ENCODE assay signal across 1 cellular context in the genomic region with DNA sequence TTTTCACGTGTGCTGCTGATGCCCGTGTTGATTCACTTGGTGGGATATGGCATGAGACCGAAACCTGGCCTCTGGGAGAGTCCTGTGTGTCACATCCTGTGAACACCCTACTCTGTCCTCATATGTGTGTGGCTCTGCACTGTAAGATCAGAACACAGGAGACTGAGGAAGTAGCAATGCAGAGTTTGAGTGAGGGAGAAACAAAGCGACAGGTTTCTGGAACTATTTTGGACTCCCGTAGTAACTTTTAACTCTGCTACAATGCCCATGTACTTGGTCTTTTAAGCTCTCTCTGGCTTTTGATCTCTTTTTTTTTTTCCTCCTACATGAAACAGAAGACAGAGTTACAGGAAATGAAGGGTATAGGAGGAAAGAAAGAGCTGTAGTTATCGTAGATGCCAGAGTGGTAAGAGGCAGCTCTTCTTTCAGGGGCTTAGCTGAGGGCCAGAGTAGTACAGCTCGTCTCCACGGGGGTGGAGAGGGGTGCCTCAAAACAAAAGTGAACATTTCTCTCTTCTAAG.
TF ChIP-seq lines count a peak whose summit lies in the region.

No MANE protein-coding gene starts in this region.

TF ChIP-seq in GM12878, 131 proteins besides CTCF, POLR2A, EP300 and RAD21 (continued from another document):
- TF ChIP-seq, protein P1, sequence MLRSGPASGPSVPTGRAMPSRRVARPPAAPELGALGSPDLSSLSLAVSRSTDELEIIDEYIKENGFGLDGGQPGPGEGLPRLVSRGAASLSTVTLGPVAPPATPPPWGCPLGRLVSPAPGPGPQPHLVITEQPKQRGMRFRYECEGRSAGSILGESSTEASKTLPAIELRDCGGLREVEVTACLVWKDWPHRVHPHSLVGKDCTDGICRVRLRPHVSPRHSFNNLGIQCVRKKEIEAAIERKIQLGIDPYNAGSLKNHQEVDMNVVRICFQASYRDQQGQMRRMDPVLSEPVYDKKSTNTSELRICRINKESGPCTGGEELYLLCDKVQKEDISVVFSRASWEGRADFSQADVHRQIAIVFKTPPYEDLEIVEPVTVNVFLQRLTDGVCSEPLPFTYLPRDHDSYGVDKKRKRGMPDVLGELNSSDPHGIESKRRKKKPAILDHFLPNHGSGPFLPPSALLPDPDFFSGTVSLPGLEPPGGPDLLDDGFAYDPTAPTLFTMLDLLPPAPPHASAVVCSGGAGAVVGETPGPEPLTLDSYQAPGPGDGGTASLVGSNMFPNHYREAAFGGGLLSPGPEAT (IDR thresholded peaks at IDR 0.05; ENCODE audit: low read depth), result 0 out of 2 replicates have a peak, but pooled peaks have one; percentile 30
- TF ChIP-seq GABPA (IDR thresholded peaks at IDR 0.05; ENCODE audit: low read depth) (0 out of 2 replicates have a peak, but pooled peaks have one; percentile 14), CREM (IDR thresholded peaks at IDR 0.05; ENCODE audit: low read depth) (peak; percentile 61; the same call in 1 of the 2 replicates), PKNOX1 (IDR thresholded peaks at IDR 0.05) (no peak), CBX5 (IDR thresholded peaks at IDR 0.05; ENCODE audit: low read depth) (0 out of 2 replicates have a peak, but pooled peaks have one; percentile 11), ZNF274 (IDR thresholded peaks at IDR 0.05; ENCODE audit: insufficient read depth, insufficient read length) (no peak), ESRRA (IDR thresholded peaks at IDR 0.05; ENCODE audit: low read length) (no peak), PAX8 (IDR thresholded peaks at IDR 0.05) (no peak), SPI1 (IDR thresholded peaks at IDR 0.05; ENCODE audit: borderline replicate concordance, insufficient read depth, low read depth, low read length) (peak; percentile 52; the same call in 1 of the 2 replicates), NKRF (conservative IDR thresholded peaks at IDR 0.05) (no peak), IKZF1 (conservative IDR thresholded peaks at IDR 0.05) (peak; percentile 28; the same call in 1 of the 2 replicates), POLR2AphosphoS2 (IDR thresholded peaks at IDR 0.05; ENCODE audit: low read depth, low read length) (no peak), ASH2L (IDR thresholded peaks at IDR 0.05; ENCODE audit: borderline replicate concordance, low read depth) (no peak), TAF1 (IDR thresholded peaks at IDR 0.05; ENCODE audit: borderline replicate concordance, low read depth, low read length) (0 out of 2 replicates have a peak, but pooled peaks have one; percentile 14), STAT3 (IDR thresholded peaks at IDR 0.05; ENCODE audit: low read depth, low read length) (no peak), EED (IDR thresholded peaks at IDR 0.05; ENCODE audit: low read depth) (peak; percentile 87), NFXL1 (IDR thresholded peaks at IDR 0.05; ENCODE audit: borderline replicate concordance) (no peak), BCL11A (IDR thresholded peaks at IDR 0.05; ENCODE audit: low read depth, low read length) (0 out of 2 replicates have a peak, but pooled peaks have one; percentile 18), RELA (IDR thresholded peaks at IDR 0.05; ENCODE audit: borderline replicate concordance, partially characterized antibody) (no peak), NRF1 (conservative IDR thresholded peaks at IDR 0.05; ENCODE audit: low read depth, low read length) (no peak), NBN (IDR thresholded peaks at IDR 0.05) (no peak), MEF2B (IDR thresholded peaks at IDR 0.05; ENCODE audit: partially characterized antibody, poor library complexity, severe bottlenecking) (peak; percentile 24), NR2F1 (conservative IDR thresholded peaks at IDR 0.05) (no peak), GATAD2B (conservative IDR thresholded peaks at IDR 0.05; ENCODE audit: low read depth) (no peak), IKZF2 (IDR thresholded peaks at IDR 0.05) (peak; percentile 72 to 81), WRNIP1 (IDR thresholded peaks at IDR 0.05; ENCODE audit: borderline replicate concordance, low read depth, low read length) (no peak), ZZZ3 (IDR thresholded peaks at IDR 0.05; ENCODE audit: control insufficient read depth, insufficient read length, low read depth) (no peak), BHLHE40 (IDR thresholded peaks at IDR 0.05; ENCODE audit: borderline replicate concordance in 1 of 2, low read depth in 2 of 2, low read length in 1 of 2) (peak; percentile 83 to 86), NFIC (IDR thresholded peaks at IDR 0.05; ENCODE audit: low read depth, low read length) (peak; percentile 63), TCF12 (IDR thresholded peaks at IDR 0.05; ENCODE audit: low read depth, low read length) (no peak), YY1 (IDR thresholded peaks at IDR 0.05; ENCODE audit: low read depth, low read length) (no peak), HDAC6 (IDR thresholded peaks at IDR 0.05; ENCODE audit: unreplicated experiment) (no peak), SKIL (IDR thresholded peaks at IDR 0.05; ENCODE audit: low read depth, poor library complexity, severe bottlenecking) (no peak), SRF (IDR thresholded peaks at IDR 0.05; ENCODE audit: low read depth in 2 of 2, low read length in 2 of 2) (no peak)
- TF ChIP-seq, protein P2, sequence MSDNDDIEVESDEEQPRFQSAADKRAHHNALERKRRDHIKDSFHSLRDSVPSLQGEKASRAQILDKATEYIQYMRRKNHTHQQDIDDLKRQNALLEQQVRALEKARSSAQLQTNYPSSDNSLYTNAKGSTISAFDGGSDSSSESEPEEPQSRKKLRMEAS (IDR thresholded peaks at IDR 0.05; ENCODE audit: low read depth, low read length), result no peak
- TF ChIP-seq, protein P3, sequence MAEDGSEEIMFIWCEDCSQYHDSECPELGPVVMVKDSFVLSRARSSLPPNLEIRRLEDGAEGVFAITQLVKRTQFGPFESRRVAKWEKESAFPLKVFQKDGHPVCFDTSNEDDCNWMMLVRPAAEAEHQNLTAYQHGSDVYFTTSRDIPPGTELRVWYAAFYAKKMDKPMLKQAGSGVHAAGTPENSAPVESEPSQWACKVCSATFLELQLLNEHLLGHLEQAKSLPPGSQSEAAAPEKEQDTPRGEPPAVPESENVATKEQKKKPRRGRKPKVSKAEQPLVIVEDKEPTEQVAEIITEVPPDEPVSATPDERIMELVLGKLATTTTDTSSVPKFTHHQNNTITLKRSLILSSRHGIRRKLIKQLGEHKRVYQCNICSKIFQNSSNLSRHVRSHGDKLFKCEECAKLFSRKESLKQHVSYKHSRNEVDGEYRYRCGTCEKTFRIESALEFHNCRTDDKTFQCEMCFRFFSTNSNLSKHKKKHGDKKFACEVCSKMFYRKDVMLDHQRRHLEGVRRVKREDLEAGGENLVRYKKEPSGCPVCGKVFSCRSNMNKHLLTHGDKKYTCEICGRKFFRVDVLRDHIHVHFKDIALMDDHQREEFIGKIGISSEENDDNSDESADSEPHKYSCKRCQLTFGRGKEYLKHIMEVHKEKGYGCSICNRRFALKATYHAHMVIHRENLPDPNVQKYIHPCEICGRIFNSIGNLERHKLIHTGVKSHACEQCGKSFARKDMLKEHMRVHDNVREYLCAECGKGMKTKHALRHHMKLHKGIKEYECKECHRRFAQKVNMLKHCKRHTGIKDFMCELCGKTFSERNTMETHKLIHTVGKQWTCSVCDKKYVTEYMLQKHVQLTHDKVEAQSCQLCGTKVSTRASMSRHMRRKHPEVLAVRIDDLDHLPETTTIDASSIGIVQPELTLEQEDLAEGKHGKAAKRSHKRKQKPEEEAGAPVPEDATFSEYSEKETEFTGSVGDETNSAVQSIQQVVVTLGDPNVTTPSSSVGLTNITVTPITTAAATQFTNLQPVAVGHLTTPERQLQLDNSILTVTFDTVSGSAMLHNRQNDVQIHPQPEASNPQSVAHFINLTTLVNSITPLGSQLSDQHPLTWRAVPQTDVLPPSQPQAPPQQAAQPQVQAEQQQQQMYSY (CRISPR knock-in tag; IDR thresholded peaks at IDR 0.05), result no peak
- TF ChIP-seq, protein P4, sequence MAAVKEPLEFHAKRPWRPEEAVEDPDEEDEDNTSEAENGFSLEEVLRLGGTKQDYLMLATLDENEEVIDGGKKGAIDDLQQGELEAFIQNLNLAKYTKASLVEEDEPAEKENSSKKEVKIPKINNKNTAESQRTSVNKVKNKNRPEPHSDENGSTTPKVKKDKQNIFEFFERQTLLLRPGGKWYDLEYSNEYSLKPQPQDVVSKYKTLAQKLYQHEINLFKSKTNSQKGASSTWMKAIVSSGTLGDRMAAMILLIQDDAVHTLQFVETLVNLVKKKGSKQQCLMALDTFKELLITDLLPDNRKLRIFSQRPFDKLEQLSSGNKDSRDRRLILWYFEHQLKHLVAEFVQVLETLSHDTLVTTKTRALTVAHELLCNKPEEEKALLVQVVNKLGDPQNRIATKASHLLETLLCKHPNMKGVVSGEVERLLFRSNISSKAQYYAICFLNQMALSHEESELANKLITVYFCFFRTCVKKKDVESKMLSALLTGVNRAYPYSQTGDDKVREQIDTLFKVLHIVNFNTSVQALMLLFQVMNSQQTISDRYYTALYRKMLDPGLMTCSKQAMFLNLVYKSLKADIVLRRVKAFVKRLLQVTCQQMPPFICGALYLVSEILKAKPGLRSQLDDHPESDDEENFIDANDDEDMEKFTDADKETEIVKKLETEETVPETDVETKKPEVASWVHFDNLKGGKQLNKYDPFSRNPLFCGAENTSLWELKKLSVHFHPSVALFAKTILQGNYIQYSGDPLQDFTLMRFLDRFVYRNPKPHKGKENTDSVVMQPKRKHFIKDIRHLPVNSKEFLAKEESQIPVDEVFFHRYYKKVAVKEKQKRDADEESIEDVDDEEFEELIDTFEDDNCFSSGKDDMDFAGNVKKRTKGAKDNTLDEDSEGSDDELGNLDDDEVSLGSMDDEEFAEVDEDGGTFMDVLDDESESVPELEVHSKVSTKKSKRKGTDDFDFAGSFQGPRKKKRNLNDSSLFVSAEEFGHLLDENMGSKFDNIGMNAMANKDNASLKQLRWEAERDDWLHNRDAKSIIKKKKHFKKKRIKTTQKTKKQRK (IDR thresholded peaks at IDR 0.05; ENCODE audit: low read depth, low read length), result no peak
- TF ChIP-seq, protein P5, sequence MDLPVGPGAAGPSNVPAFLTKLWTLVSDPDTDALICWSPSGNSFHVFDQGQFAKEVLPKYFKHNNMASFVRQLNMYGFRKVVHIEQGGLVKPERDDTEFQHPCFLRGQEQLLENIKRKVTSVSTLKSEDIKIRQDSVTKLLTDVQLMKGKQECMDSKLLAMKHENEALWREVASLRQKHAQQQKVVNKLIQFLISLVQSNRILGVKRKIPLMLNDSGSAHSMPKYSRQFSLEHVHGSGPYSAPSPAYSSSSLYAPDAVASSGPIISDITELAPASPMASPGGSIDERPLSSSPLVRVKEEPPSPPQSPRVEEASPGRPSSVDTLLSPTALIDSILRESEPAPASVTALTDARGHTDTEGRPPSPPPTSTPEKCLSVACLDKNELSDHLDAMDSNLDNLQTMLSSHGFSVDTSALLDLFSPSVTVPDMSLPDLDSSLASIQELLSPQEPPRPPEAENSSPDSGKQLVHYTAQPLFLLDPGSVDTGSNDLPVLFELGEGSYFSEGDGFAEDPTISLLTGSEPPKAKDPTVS (IDR thresholded peaks at IDR 0.05; ENCODE audit: low read depth, low read length), result no peak
TF ChIP-seq in GM12878: peak in this region for 26.
